Comparison of ENCODE assay signal across 8 cellular contexts in genomic region chr5:40688127-40688756, GRCh38. TPM values are rescaled to one million over a fixed set of nuclear protein-coding genes. Genes with fewer than 3 reads are reported as not detected.
DNase-seq lines count a peak whose midpoint lies in the region; ATAC-seq and TF ChIP-seq lines count a peak whose summit lies in the region.

No MANE protein-coding gene starts in this region.

- peak overlapping the region; percentile 13 to 47 for H3K27ac ChIP-seq in uterus

- no peaks in the 10 kb centered on the region for H3K36me3 ChIP-seq in uterus

- peak; percentile 80 for ATAC-seq in HG02588 (IDR thresholded peaks at IDR 0.05; ENCODE audit: unreplicated experiment)
- peak; percentile 95 for ATAC-seq in Right ventricle myocardium superior (ENCODE audit: poor library complexity)

- H3K9me3 ChIP-seq in uterus, result no peaks in the 10 kb centered on the region

- DNase-seq in GM12865 (ENCODE audit: low read depth), result peak; percentile 89
- peak; percentile 67 for DNase-seq in NCI-H1048 (lab: John Stamatoyannopoulos, UW)
- peak; percentile 77 for DNase-seq in SKM-1 treated with dmso at 0.1 percent for 144 hours (lab: John Stamatoyannopoulos, UW; ENCODE audit: unreplicated experiment)
- peak; percentile 78 for DNase-seq in activated naive CD8-positive, alpha-beta T cell treated with anti-CD3 and anti-CD28 coated beads for 36 hours
- peak; percentile 86 for DNase-seq in Right ventricle myocardium superior
- DNase-seq in pulmonary artery endothelial cell (ENCODE audit: low read depth, low spot score), result peak; percentile 74
- DNase-seq in uterus, result peak; percentile 83 to 85

- no peak for TF ChIP-seq POLR2A in uterus (IDR thresholded peaks at IDR 0.05)

- H3K27me3 ChIP-seq in uterus, result no peaks in the 10 kb centered on the region

- H3K4me3 ChIP-seq in GM12865 (ENCODE audit: low read depth, low read length) (no peak overlapping the region), uterus (no peak overlapping the region)

- H3K4me3 Mint-ChIP-seq in activated naive CD8-positive, alpha-beta T cell treated with anti-CD3 and anti-CD28 coated beads for 36 hours, result peak overlapping the region; percentile 77

- peaks cover 71% of the 10 kb centered on the region for H3K4me1 Mint-ChIP-seq in activated naive CD8-positive, alpha-beta T cell treated with anti-CD3 and anti-CD28 coated beads for 36 hours

- H3K9me3 Mint-ChIP-seq in activated naive CD8-positive, alpha-beta T cell treated with anti-CD3 and anti-CD28 coated beads for 36 hours, result no peaks in the 10 kb centered on the region

- H3K36me3 Mint-ChIP-seq in activated naive CD8-positive, alpha-beta T cell treated with anti-CD3 and anti-CD28 coated beads for 36 hours, result peaks cover 83% of the 10 kb centered on the region

- no peaks in the 10 kb centered on the region for H3K4me1 ChIP-seq in uterus

- TF ChIP-seq CTCF in GM12865 (IDR thresholded peaks at IDR 0.05; ENCODE audit: insufficient read depth, low read depth, low read length, missing control alignments) (peak; percentile 78), uterus (IDR thresholded peaks at IDR 0.05) (peak; percentile 77 to 88 (median 84))

- no peaks in the 10 kb centered on the region for H3K27me3 Mint-ChIP-seq in activated naive CD8-positive, alpha-beta T cell treated with anti-CD3 and anti-CD28 coated beads for 36 hours

- H3K27ac Mint-ChIP-seq in activated naive CD8-positive, alpha-beta T cell treated with anti-CD3 and anti-CD28 coated beads for 36 hours, result peak overlapping the region; percentile 92

- intact Hi-C loops in Right ventricle myocardium superior (cut with DNase I), result loop anchor here (5.0 to 10.0 kb wide), 4 partner anchors 293 to 1111 kb away; no protein-coding TSS in a partner anchor
- intact Hi-C loops in uterus (cut with DNase I; ENCODE audit: low total_unique reads), result loop anchor here (10.0 kb wide), 1 partner anchor 1093 kb away; no protein-coding TSS in a partner anchor

RNA-seq across cellular contexts. Expression of gene PTGER4, which starts 8.5 kb away (rescaled TPM):
- total RNA-seq in activated naive CD8-positive, alpha-beta T cell treated with anti-CD3 and anti-CD28 coated beads for 36 hours, result 10 to 100 TPM; 64.5 to 65.2 TPM
- total RNA-seq in Right ventricle myocardium superior, result 7.4 TPM
- 39.1 and 107 TPM in 2 replicates for total RNA-seq in pulmonary artery endothelial cell
- 10 to 100 TPM in 1 of 4 donors, 1 to 10 TPM in 3; 5.9 to 10.2 (median 8.0) TPM for total RNA-seq in uterus
